In the genomic region with DNA sequence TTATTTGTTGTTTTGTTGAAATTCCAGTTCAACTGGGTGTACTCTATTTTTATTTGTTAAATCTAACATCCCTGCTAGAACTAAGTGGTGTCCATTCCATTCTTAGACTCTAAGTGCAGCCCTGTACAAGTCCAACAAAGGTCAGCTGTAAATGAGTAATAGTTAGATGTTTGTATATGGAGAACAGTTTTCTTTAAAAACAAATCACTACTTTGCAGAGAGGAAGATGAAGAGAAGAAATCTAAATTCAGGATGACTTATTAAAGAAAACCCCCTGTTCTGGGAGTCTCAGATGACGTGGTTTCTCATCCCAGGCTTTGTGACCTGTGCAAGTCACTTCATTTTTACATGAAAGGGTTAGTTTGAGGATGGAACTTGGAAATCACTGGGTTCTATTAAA, we compare ENCODE assay signal across 21 cellular contexts. TPM values are rescaled to one million over a fixed set of nuclear protein-coding genes. Genes with fewer than 3 reads are reported as not detected.
A peak's percentile ranks its signal among the peaks of the same experiment; 100 is the strongest.
DNase-seq lines count a peak whose midpoint lies in the region; ATAC-seq, FAIRE-seq and TF ChIP-seq lines count a peak whose summit lies in the region.
"Had no signal": no experiment of that assay in that cellular context is flagged by ENCODE, and none has a peak within 500 bp of the region (broad histone marks: within the 10 kb centered on the region; RNA-seq: fewer than 3 reads in every experiment).

No MANE protein-coding gene starts in this region.

- peaks cover 47% of the 10 kb centered on the region for H3K4me1 ChIP-seq in A549
- H3K4me1 ChIP-seq in mesenchymal stem cell (ENCODE audit: control insufficient read depth, insufficient read depth, low read depth, low read length) = peaks cover 41% of the 10 kb centered on the region
- peaks cover 0 to 7% (median 6%) of the 10 kb centered on the region in 3 donors for H3K4me1 ChIP-seq in pancreas
- H3K4me1 ChIP-seq: BE2C had no signal

- CTCF ChIA-PET in A549 (lab: Yijun Ruan, JAX) = interaction anchor here (0.6 to 3.1 kb wide), 2 partner anchors 55 to 90 kb away, joined by 3 to 7 read pairs; no protein-coding TSS in a partner anchor

- H2BK5ac ChIP-seq in mesenchymal stem cell (ENCODE audit: low read depth, low read length, poor library complexity, severe bottlenecking) = no peak overlapping the region

- no peak overlapping the region for H3K23ac ChIP-seq in mesenchymal stem cell (ENCODE audit: low read length in 2 of 2)

- no peak overlapping the region for H3K9ac ChIP-seq in mesenchymal stem cell (ENCODE audit: low read length)
- H3K9ac ChIP-seq: BLaER1 treated with 17β-estradiol and CSF1 and Interleukin-3, amounts not matched to agents 10 nM and 100 nM; GM23248 had no signal

- H2BK15ac ChIP-seq in mesenchymal stem cell (ENCODE audit: low read depth, poor library complexity, severe bottlenecking) = no peak overlapping the region

- no peak overlapping the region for H3K4ac ChIP-seq in mesenchymal stem cell (ENCODE audit: low read depth in 1 of 2, low read length in 2 of 2)

- 58% methylated on average over 1 of the region's 1 CpG for WGBS in A549 (ENCODE audit: missing lambda C conversion rate)
- WGBS in mesenchymal stem cell = 35% methylated on average over 1 of the region's 1 CpG
- 86 to 93% methylated on average over 1 of the region's 1 CpG for WGBS in pancreas, 2 donors

- no peak for TF ChIP-seq POLR2A in A549 (IDR thresholded peaks at IDR 0.05; ENCODE audit: low read length)

- peaks cover 19% of the 10 kb centered on the region for H3K79me1 ChIP-seq in mesenchymal stem cell (replicated peaks; ENCODE audit: low read length, poor library complexity, severe bottlenecking)

- H3K14ac ChIP-seq in mesenchymal stem cell (ENCODE audit: low read length in 2 of 2) = no peak overlapping the region

- no peak overlapping the region for H2BK120ac ChIP-seq in mesenchymal stem cell (ENCODE audit: low read depth, low read length)

- H3K4me3 ChIP-seq in A549 (no peak overlapping the region), mesenchymal stem cell (ENCODE audit: insufficient read depth in 1 of 2, low read depth in 1 of 2, low read length in 2 of 2) (no peak overlapping the region), pancreas (no peak overlapping the region)
- H3K4me3 ChIP-seq: BLaER1 treated with 17β-estradiol and CSF1 and Interleukin-3, amounts not matched to agents 10 nM and 100 nM; GM23248 had no signal

- H3K4me2 ChIP-seq in A549 (peak overlapping the region; percentile 52), mesenchymal stem cell (ENCODE audit: low read length, poor library complexity, severe bottlenecking) (no peak overlapping the region)
- H3K4me2 ChIP-seq: BLaER1 treated with 17β-estradiol and CSF1 and Interleukin-3, amounts not matched to agents 10 nM and 100 nM had no signal

- no peak overlapping the region for H3K18ac ChIP-seq in mesenchymal stem cell (ENCODE audit: low read depth in 1 of 2, low read length in 2 of 2)

- no peak overlapping the region for H2AFZ ChIP-seq in mesenchymal stem cell (ENCODE audit: low read depth, low read length)
- H2AFZ ChIP-seq: GM23248 had no signal

- intact Hi-C loops in pancreas (cut with DNase I) = no loop called here

- no peak overlapping the region for H2AK5ac ChIP-seq in mesenchymal stem cell (ENCODE audit: low read length, severe bottlenecking)

- DNase-seq in A549 (ENCODE audit: low read depth in 1 of 2, low spot score in 1 of 2) (no peak), RCC 7860 (ENCODE audit: low spot score) (no peak), mesenchymal stem cell (no peak), hepatic stellate cell (ENCODE audit: low spot score) (no peak), pancreas (no peak)
- DNase-seq: AML-193; Calu3; CD4-positive, alpha-beta T cell; CD8-positive, alpha-beta memory T cell; DMS153; DND-41; GM23248 had no signal

- FAIRE-seq in A549 (lab: Jason Lieb, UNC) = peak; percentile 87
- peak; percentile 60 for FAIRE-seq in RCC 7860 (lab: Jason Lieb, UNC)
- FAIRE-seq in pancreas (lab: Jason Lieb, UNC) = no peak
- FAIRE-seq: A204.1, G401.6, GM12892, GM19239, H1 had no signal

- no peak for TF ChIP-seq EP300 in A549 (IDR thresholded peaks at IDR 0.05)

- TF ChIP-seq RAD21 in A549 (conservative IDR thresholded peaks at IDR 0.05 in 1 of 2, IDR thresholded peaks at IDR 0.05 in 1 of 2) = no peak

- ATAC-seq in A549 = no peak
- ATAC-seq in HG02852 (IDR thresholded peaks at IDR 0.05; ENCODE audit: unreplicated experiment) = no peak
- no peak for ATAC-seq in pancreas

- H4K91ac ChIP-seq in mesenchymal stem cell (ENCODE audit: low read length) = no peak overlapping the region

- no peaks in the 10 kb centered on the region for H3K9me3 ChIP-seq in A549
- H3K9me3 ChIP-seq in mesenchymal stem cell (ENCODE audit: control insufficient read depth, low read length) = no peaks in the 10 kb centered on the region
- no peaks in the 10 kb centered on the region for H3K9me3 ChIP-seq in pancreas
- H3K9me3 ChIP-seq: BE2C; BLaER1 treated with 17β-estradiol and CSF1 and Interleukin-3, amounts not matched to agents 10 nM and 100 nM had no signal

- H3K27ac ChIP-seq in A549 = no peak overlapping the region
- H3K27ac ChIP-seq in mesenchymal stem cell (ENCODE audit: low read length, poor library complexity, severe bottlenecking) = peak overlapping the region; percentile 57
- no peak overlapping the region for H3K27ac ChIP-seq in pancreas
- H3K27ac ChIP-seq: 22Rv1; BLaER1 treated with 17β-estradiol and CSF1 and Interleukin-3, amounts not matched to agents 10 nM and 100 nM; GM23248 had no signal

- H3K36me3 ChIP-seq in mesenchymal stem cell (ENCODE audit: control insufficient read depth in 1 of 2, insufficient read depth in 2 of 2, low read depth in 1 of 2, low read length in 2 of 2) = no peaks in the 10 kb centered on the region
- no peaks in the 10 kb centered on the region for H3K36me3 ChIP-seq in pancreas
- H3K36me3 ChIP-seq: BE2C had no signal

- no peak for TF ChIP-seq CTCF in A549 (IDR thresholded peaks at IDR 0.05)
- no peak for TF ChIP-seq CTCF in pancreas (IDR thresholded peaks at IDR 0.05)

- H4K8ac ChIP-seq in mesenchymal stem cell (ENCODE audit: low read length) = no peak overlapping the region

- H3K27me3 ChIP-seq in mesenchymal stem cell (ENCODE audit: control insufficient read depth in 1 of 2, insufficient read depth in 1 of 2, low read length in 2 of 2) = peaks cover 0 to 10% of the 10 kb centered on the region in 2 experiments
- no peaks in the 10 kb centered on the region for H3K27me3 ChIP-seq in pancreas
- H3K27me3 ChIP-seq: BE2C; BLaER1 treated with 17β-estradiol and CSF1 and Interleukin-3, amounts not matched to agents 10 nM and 100 nM had no signal

- H2BK12ac ChIP-seq in mesenchymal stem cell (ENCODE audit: low read length in 2 of 2) = no peak overlapping the region

- POLR2A ChIA-PET in A549 (lab: Yijun Ruan, JAX) = no interaction called here

TF ChIP-seq in A549, 52 proteins besides CTCF, POLR2A, EP300 and RAD21 (continues in another document):
- no peak for TF ChIP-seq JUN (IDR thresholded peaks at IDR 0.05)
- no peak for TF ChIP-seq CBX2 (IDR thresholded peaks at IDR 0.05; ENCODE audit: borderline replicate concordance, low read depth)
- TF ChIP-seq, protein P1, sequence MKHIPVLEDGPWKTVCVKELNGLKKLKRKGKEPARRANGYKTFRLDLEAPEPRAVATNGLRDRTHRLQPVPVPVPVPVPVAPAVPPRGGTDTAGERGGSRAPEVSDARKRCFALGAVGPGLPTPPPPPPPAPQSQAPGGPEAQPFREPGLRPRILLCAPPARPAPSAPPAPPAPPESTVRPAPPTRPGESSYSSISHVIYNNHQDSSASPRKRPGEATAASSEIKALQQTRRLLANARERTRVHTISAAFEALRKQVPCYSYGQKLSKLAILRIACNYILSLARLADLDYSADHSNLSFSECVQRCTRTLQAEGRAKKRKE (CRISPR knock-in tag; IDR thresholded peaks at IDR 0.05; ENCODE audit: low read depth) = no peak
- TF ChIP-seq, protein P2, sequence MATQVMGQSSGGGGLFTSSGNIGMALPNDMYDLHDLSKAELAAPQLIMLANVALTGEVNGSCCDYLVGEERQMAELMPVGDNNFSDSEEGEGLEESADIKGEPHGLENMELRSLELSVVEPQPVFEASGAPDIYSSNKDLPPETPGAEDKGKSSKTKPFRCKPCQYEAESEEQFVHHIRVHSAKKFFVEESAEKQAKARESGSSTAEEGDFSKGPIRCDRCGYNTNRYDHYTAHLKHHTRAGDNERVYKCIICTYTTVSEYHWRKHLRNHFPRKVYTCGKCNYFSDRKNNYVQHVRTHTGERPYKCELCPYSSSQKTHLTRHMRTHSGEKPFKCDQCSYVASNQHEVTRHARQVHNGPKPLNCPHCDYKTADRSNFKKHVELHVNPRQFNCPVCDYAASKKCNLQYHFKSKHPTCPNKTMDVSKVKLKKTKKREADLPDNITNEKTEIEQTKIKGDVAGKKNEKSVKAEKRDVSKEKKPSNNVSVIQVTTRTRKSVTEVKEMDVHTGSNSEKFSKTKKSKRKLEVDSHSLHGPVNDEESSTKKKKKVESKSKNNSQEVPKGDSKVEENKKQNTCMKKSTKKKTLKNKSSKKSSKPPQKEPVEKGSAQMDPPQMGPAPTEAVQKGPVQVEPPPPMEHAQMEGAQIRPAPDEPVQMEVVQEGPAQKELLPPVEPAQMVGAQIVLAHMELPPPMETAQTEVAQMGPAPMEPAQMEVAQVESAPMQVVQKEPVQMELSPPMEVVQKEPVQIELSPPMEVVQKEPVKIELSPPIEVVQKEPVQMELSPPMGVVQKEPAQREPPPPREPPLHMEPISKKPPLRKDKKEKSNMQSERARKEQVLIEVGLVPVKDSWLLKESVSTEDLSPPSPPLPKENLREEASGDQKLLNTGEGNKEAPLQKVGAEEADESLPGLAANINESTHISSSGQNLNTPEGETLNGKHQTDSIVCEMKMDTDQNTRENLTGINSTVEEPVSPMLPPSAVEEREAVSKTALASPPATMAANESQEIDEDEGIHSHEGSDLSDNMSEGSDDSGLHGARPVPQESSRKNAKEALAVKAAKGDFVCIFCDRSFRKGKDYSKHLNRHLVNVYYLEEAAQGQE (IDR thresholded peaks at IDR 0.05) = no peak
- TF ChIP-seq, protein P3, sequence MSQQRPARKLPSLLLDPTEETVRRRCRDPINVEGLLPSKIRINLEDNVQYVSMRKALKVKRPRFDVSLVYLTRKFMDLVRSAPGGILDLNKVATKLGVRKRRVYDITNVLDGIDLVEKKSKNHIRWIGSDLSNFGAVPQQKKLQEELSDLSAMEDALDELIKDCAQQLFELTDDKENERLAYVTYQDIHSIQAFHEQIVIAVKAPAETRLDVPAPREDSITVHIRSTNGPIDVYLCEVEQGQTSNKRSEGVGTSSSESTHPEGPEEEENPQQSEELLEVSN (IDR thresholded peaks at IDR 0.05; ENCODE audit: borderline replicate concordance, low read depth) = no peak
- TF ChIP-seq RFX5 (IDR thresholded peaks at IDR 0.05) = no peak

RNA-seq across cellular contexts. Expression of a gene that starts 57.9 kb away (rescaled TPM):
- polyA plus RNA-seq in A549 (2011; rRNA removed) (34.4 and 40.1 TPM in 2 replicates), A549 (2017; fragmentation: RNase III; extraction: RNeasy Plus Mini Kit Qiagen cat#74134 plus additional on column Dnase treatment) (38.3 to 48.0 TPM (median 40.0 TPM) in 3 replicates), pancreas (1 to 10 TPM; 5.1 to 9.1 TPM)
- 60.4 and 63.0 TPM in 2 replicates for polyA plus RNA-seq in A549 (2012; cell fraction: cytosol; rRNA removed)
- 93.1 and 104 TPM in 2 replicates for polyA plus RNA-seq in A549 (2012; cell fraction: nucleus; rRNA removed)
- 81.5 and 99.9 TPM in 2 replicates for polyA minus RNA-seq in A549 (2011; rRNA and poly(A)+ RNA removed)
- 0.15 TPM for polyA plus RNA-seq in mesenchymal stem cell (2013, experiment 1 of 2)
- 0.16 TPM for polyA plus RNA-seq in mesenchymal stem cell (2013, experiment 2 of 2)
- 1 to 10 TPM; 1.9 to 3.8 (median 2.4) TPM for total RNA-seq in pancreas
- total RNA-seq: CD4-positive, alpha-beta T cell had no signal
- polyA plus RNA-seq: CD8-positive, alpha-beta memory T cell had no signal
